ENCODE assay signal across 9 cellular contexts in genomic region chr22:27823221-27823620, GRCh38. TPM values are rescaled to one million over a fixed set of nuclear protein-coding genes. Genes with fewer than 3 reads are reported as not detected.
"Had no signal": no experiment of that assay in that cellular context is flagged by ENCODE, and none has a peak within 500 bp of the region (broad histone marks: within the 10 kb centered on the region; RNA-seq: fewer than 3 reads in every experiment).

No MANE protein-coding gene starts in this region.

- ATAC-seq: HCT116, K562 had no signal

- H3K27ac ChIP-seq: GM23248 had no signal

- H3K4me3 ChIP-seq: GM23248, HAP-1, K562 had no signal

- DNase-seq: GM23248, GOT3, H7, IMR-90 had no signal

- H3K9me3 ChIP-seq: HAP-1 had no signal

- FAIRE-seq: HTR-8/SVneo, K562 had no signal

- H3K36me3 ChIP-seq: HAP-1 had no signal

RNA-seq across cellular contexts. Expression of gene MN1, which starts 21.7 kb away (rescaled TPM):
- total RNA-seq: HT-29 had no signal
